In the genomic region with DNA sequence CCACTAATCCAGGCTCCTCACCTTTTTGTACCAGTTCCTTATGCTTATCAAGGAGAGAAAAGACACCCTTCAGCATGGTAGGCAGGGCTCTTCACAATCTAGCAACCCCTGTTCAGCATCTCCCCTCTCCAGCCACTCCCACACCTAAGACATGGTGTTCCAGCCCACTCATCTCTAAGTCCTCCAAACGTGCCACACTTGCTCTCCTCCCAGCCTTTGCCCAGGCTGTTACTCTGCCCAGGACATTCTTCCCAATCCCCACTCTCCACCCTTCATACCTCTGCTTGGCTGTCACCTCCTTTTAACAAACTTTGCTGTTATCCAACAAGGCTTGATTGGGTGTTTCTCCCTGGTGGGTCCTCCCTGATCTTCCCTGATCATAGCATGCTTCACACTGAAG, we compare ENCODE assay signal across 16 cellular contexts.
"Had no signal": no experiment of that assay in that cellular context is flagged by ENCODE, and none has a peak within 500 bp of the region (broad histone marks: within the 10 kb centered on the region; RNA-seq: fewer than 3 reads in every experiment).

No MANE protein-coding gene starts in this region.

- H3K4me3 Mint-ChIP-seq: naive thymus-derived CD8-positive, alpha-beta T cell had no signal

- H3K4me1 Mint-ChIP-seq: naive thymus-derived CD8-positive, alpha-beta T cell had no signal

- H3K4me3 ChIP-seq: colonic mucosa, dorsolateral prefrontal cortex, heart left ventricle, stomach, thyroid gland had no signal

- ATAC-seq: esophagus mucosa; naive thymus-derived CD8-positive, alpha-beta T cell had no signal

- H3K27ac ChIP-seq: colonic mucosa, heart left ventricle, neutrophil had no signal

- H3K27me3 ChIP-seq: colonic mucosa, dorsolateral prefrontal cortex, heart left ventricle, neutrophil, stomach, thyroid gland had no signal

- DNase-seq: colonic mucosa; dorsolateral prefrontal cortex; effector CD8-positive, alpha-beta T cell; heart left ventricle; hypothalamus; kidney glomerular epithelial cell; mammary epithelial cell; naive thymus-derived CD8-positive, alpha-beta T cell; posterior cingulate gyrus; small intestine; stimulated activated CD4-positive, alpha-beta T cell treated with anti-CD3 and anti-CD28 coated beads, Interleukin-12 subunit alpha, Interleukin-12 subunit beta, amount 100 ng/mL, for 4 hours; stimulated activated naive CD4-positive, alpha-beta T cell; stomach; thyroid gland had no signal

- H3K36me3 Mint-ChIP-seq: naive thymus-derived CD8-positive, alpha-beta T cell had no signal

- H3K9me3 ChIP-seq: colonic mucosa, heart left ventricle, neutrophil, stomach, thyroid gland had no signal

- H3K36me3 ChIP-seq: colonic mucosa, heart left ventricle, neutrophil, stomach, thyroid gland had no signal

- H3K9me3 Mint-ChIP-seq: naive thymus-derived CD8-positive, alpha-beta T cell had no signal

- H3K4me1 ChIP-seq: colonic mucosa had no signal

- H3K27ac Mint-ChIP-seq: naive thymus-derived CD8-positive, alpha-beta T cell had no signal
